In the genomic region with DNA sequence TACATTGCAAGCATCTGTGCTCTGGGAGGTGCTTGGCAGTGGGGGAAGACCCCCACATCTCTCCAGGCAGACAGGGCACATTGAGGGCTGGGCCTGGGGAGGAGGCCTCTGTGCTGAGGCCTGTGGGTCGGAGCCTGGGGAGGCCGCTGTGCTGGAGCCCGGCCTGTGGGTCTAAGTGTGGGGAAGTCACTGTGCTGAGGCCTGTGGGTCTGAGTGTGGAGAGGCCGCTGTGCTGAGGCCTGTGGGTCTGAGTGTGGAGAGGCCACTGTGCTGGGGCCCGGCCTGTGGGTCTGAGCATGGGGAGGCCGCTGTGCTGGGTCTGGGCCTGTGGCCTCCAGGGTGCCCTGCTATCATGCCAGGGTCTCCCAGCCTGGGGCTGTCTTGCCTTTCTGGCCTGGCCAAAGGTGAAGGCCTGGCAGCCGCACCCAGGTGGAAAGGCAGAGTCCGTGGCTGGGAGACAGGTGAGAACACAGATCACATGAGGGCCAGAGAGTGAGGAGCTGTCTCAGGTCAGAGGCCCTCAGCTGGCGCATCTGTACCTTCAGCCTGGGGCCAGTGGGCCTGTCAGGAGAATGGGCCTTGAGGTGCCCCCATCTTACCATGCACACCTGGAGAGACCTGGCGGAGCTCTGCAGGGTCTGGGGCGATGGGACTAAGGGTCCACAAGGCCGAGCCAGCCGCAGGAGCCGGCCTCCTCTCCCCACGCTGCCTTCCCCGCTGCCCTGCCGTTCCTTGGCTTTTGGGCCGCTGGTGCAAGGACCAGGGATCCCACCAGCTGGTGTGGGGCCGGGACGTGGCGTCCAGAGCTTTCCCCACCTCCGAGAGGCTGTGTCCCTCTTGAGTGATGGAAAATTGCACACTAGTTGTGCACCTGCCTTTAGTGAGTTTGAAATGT, we compare ENCODE assay signal across 19 cellular contexts. TPM values are rescaled to one million over a fixed set of nuclear protein-coding genes. Genes with fewer than 3 reads are reported as not detected.
DNase-seq lines count a peak whose midpoint lies in the region; ATAC-seq and TF ChIP-seq lines count a peak whose summit lies in the region.
"Had no signal": no experiment of that assay in that cellular context is flagged by ENCODE, and none has a peak within 500 bp of the region (broad histone marks: within the 10 kb centered on the region; RNA-seq: fewer than 3 reads in every experiment).

No MANE protein-coding gene starts in this region.

- peaks cover 10% of the 10 kb centered on the region for H3K36me3 Mint-ChIP-seq in effector memory CD8-positive, alpha-beta T cell (ENCODE audit: insufficient read depth)
- H3K36me3 Mint-ChIP-seq in nephron progenitor cell (ENCODE audit: low read depth): peaks cover 20% of the 10 kb centered on the region

- H3K36me3 ChIP-seq in left ventricle myocardium inferior: peaks cover 69% of the 10 kb centered on the region

- intact Hi-C loops in left cardiac atrium (cut with DNase I) (no loop called here), left ventricle myocardium inferior (cut with micrococcal nuclease) (no loop called here)

- no peaks in the 10 kb centered on the region for H3K9me3 Mint-ChIP-seq in effector memory CD8-positive, alpha-beta T cell
- no peaks in the 10 kb centered on the region for H3K9me3 Mint-ChIP-seq in nephron progenitor cell
- H3K9me3 Mint-ChIP-seq: CD4-positive, alpha-beta memory T cell had no signal

- ATAC-seq in left cardiac atrium (no peak), HG03520 (IDR thresholded peaks at IDR 0.05; ENCODE audit: unreplicated experiment) (no peak), GM19324 (IDR thresholded peaks at IDR 0.05; ENCODE audit: low FRiP score, unreplicated experiment) (no peak)
- ATAC-seq in effector memory CD8-positive, alpha-beta T cell (replicated peaks): no peak

- peaks cover 8% of the 10 kb centered on the region for H3K4me1 ChIP-seq in left ventricle myocardium inferior
- H3K4me1 ChIP-seq: A549, HAP-1 had no signal

- H3K27me3 ChIP-seq in left ventricle myocardium inferior (ENCODE audit: low read depth): no peaks in the 10 kb centered on the region

- TF ChIP-seq CTCF in left ventricle myocardium inferior (IDR thresholded peaks at IDR 0.05; ENCODE audit: borderline replicate concordance) (no peak), nephron progenitor cell (IDR thresholded peaks at IDR 0.05) (no peak)

- no peak overlapping the region for H3K27ac ChIP-seq in left ventricle myocardium inferior (replicated peaks)
- H3K27ac ChIP-seq: A549, PC-9, SK-N-MC had no signal

- H3K4me3 ChIP-seq in left ventricle myocardium inferior: no peak overlapping the region
- H3K4me3 ChIP-seq: A549, HAP-1, PC-9, SK-N-MC had no signal

- peaks cover 0 to 4% of the 10 kb centered on the region in 2 donors for H3K4me1 Mint-ChIP-seq in effector memory CD8-positive, alpha-beta T cell (ENCODE audit: low read depth in 2 of 2)
- H3K4me1 Mint-ChIP-seq in nephron progenitor cell: no peaks in the 10 kb centered on the region
- H3K4me1 Mint-ChIP-seq: CD4-positive, alpha-beta memory T cell had no signal

- H3K9me3 ChIP-seq in left ventricle myocardium inferior (replicated peaks): no peaks in the 10 kb centered on the region
- H3K9me3 ChIP-seq: A549, HAP-1 had no signal

- DNase-seq in left cardiac atrium (peak; percentile 21), left ventricle myocardium inferior (no peak), nephron progenitor cell (no peak), amygdala (lab: John Stamatoyannopoulos, UW) (no peak)
- DNase-seq in effector memory CD8-positive, alpha-beta T cell: no peak
- DNase-seq: GF-D8, KBM-7, NCI-H1417, NCI-H187 treated with DMSO at 0.1 percent for 48 hours, NCI-H2227 treated with DMSO at 0.1 percent for 48 hours, NCI-H510A treated with DMSO at 0.1 percent for 48 hours, NCI-H82, PC-9 had no signal

- no peaks in the 10 kb centered on the region for H3K27me3 Mint-ChIP-seq in effector memory CD8-positive, alpha-beta T cell
- H3K27me3 Mint-ChIP-seq in nephron progenitor cell (ENCODE audit: low read depth, poor library complexity): no peaks in the 10 kb centered on the region
- H3K27me3 Mint-ChIP-seq: CD4-positive, alpha-beta memory T cell had no signal

- H3K4me3 Mint-ChIP-seq in effector memory CD8-positive, alpha-beta T cell: no peak overlapping the region
- no peak overlapping the region for H3K4me3 Mint-ChIP-seq in nephron progenitor cell
- H3K4me3 Mint-ChIP-seq: CD4-positive, alpha-beta memory T cell had no signal

- H3K27ac Mint-ChIP-seq in effector memory CD8-positive, alpha-beta T cell: peak overlapping the region; percentile 15 to 73
- H3K27ac Mint-ChIP-seq in nephron progenitor cell: peak overlapping the region; percentile 95

RNA-seq across cellular contexts. Expression of gene CRIP2, which starts 18.6 kb away (rescaled TPM):
- total RNA-seq in left cardiac atrium: 100 to 1,000 TPM; 783 to 843 TPM
- total RNA-seq in left ventricle myocardium inferior: 1,068 TPM

RNA-seq across cellular contexts. Expression of gene CRIP1, which starts 30.7 kb away (rescaled TPM):
- total RNA-seq in left cardiac atrium: 100 to 1,000 TPM; 137 to 192 TPM
- 65.9 TPM for total RNA-seq in left ventricle myocardium inferior

RNA-seq across cellular contexts. Expression of gene TEDC1, which starts 35.0 kb away (rescaled TPM):
- total RNA-seq in left cardiac atrium (1 to 10 TPM; 5.1 to 5.9 TPM), left ventricle myocardium inferior (4.0 TPM)

RNA-seq across cellular contexts. Expression of gene MTA1, which starts 36.4 kb away (rescaled TPM):
- 100 to 1,000 TPM in 1 of 2 donors, 10 to 100 TPM in 1; 99.5 to 115 TPM for total RNA-seq in left cardiac atrium
- total RNA-seq in left ventricle myocardium inferior: 192 TPM

RNA-seq across cellular contexts. Expression of gene TEX22, which starts 57.7 kb away (rescaled TPM):
- total RNA-seq in left cardiac atrium (1 to 10 TPM in 1 of 2 donors, under 1 TPM in 1; 0.77 to 1.6 TPM), left ventricle myocardium inferior (0.99 TPM)
